Comparison of ENCODE assay signal across 15 cellular contexts in genomic region chr1:247421074-247421473, GRCh38. TPM values are rescaled to one million over a fixed set of nuclear protein-coding genes. Genes with fewer than 3 reads are reported as not detected.
DNase-seq lines count a peak whose midpoint lies in the region; ATAC-seq and TF ChIP-seq lines count a peak whose summit lies in the region.
"Had no signal": no experiment of that assay in that cellular context is flagged by ENCODE, and none has a peak within 500 bp of the region (broad histone marks: within the 10 kb centered on the region; RNA-seq: fewer than 3 reads in every experiment).

No MANE protein-coding gene starts in this region.

- no peaks in the 10 kb centered on the region for H3F3A ChIP-seq in PC-3 (ENCODE audit: low read length, unreplicated experiment)

- no peak overlapping the region for H3K4me2 ChIP-seq in PC-3 (ENCODE audit: low read length)

- H3K79me2 ChIP-seq in PC-3 (ENCODE audit: low read length) = no peaks in the 10 kb centered on the region

- H2AFZ ChIP-seq in PC-3 (ENCODE audit: low read length) = no peak overlapping the region

- no peaks in the 10 kb centered on the region for H3K9me3 ChIP-seq in PC-3 (ENCODE audit: low read length)
- H3K9me3 ChIP-seq: HAP-1, testis had no signal

- H3K9me2 ChIP-seq in PC-3 (replicated peaks; ENCODE audit: low read length) = 0 out of 2 replicates have a peak, but pooled peaks cover 5% of the 10 kb centered on the region

- no peak overlapping the region for H3K27ac Mint-ChIP-seq in activated CD4-positive, alpha-beta memory T cell treated with anti-CD3 and anti-CD28 coated beads for 36 hours
- H3K27ac Mint-ChIP-seq in activated CD4-positive, alpha-beta memory T cell treated with anti-CD3 and anti-CD28 coated beads, Interleukin-2, amount 10 ng/mL, durations not matched to agents 7 days and 5 days = no peak overlapping the region
- peak overlapping the region; percentile 12 for H3K27ac Mint-ChIP-seq in central memory CD8-positive, alpha-beta T cell (ENCODE audit: low read depth)

- TF ChIP-seq CTCF in PC-3 (conservative IDR thresholded peaks at IDR 0.05; ENCODE audit: low read depth, low read length) (no peak), dorsolateral prefrontal cortex (IDR thresholded peaks at IDR 0.05 in 54 of 56, conservative IDR thresholded peaks at IDR 0.05 in 2 of 56; ENCODE audit: low read depth in 1 of 56, partially characterized antibody in 56 of 56) (no peak)

- H3K4me3 Mint-ChIP-seq in activated CD4-positive, alpha-beta memory T cell treated with anti-CD3 and anti-CD28 coated beads for 36 hours = no peak overlapping the region
- no peak overlapping the region for H3K4me3 Mint-ChIP-seq in activated CD4-positive, alpha-beta memory T cell treated with anti-CD3 and anti-CD28 coated beads, Interleukin-2, amount 10 ng/mL, durations not matched to agents 7 days and 5 days
- H3K4me3 Mint-ChIP-seq in central memory CD8-positive, alpha-beta T cell = peak overlapping the region; percentile 28

- H3K27ac ChIP-seq in PC-3 (ENCODE audit: low read length) (no peak overlapping the region), dorsolateral prefrontal cortex (no peak overlapping the region)
- H3K27ac ChIP-seq: testis had no signal

- intact Hi-C loops in activated CD4-positive, alpha-beta memory T cell treated with anti-CD3 and anti-CD28 coated beads for 36 hours (cut with micrococcal nuclease) = loop anchor here (1.0 to 2.0 kb wide), 3 partner anchors 11 to 31 kb away; no protein-coding TSS in a partner anchor
- intact Hi-C loops in PC-3 (cut with micrococcal nuclease) = no loop called here
- intact Hi-C loops in dorsolateral prefrontal cortex (cut with DNase I) = no loop called here

- no peaks in the 10 kb centered on the region for H3K27me3 Mint-ChIP-seq in activated CD4-positive, alpha-beta memory T cell treated with anti-CD3 and anti-CD28 coated beads for 36 hours
- H3K27me3 Mint-ChIP-seq in activated CD4-positive, alpha-beta memory T cell treated with anti-CD3 and anti-CD28 coated beads, Interleukin-2, amount 10 ng/mL, durations not matched to agents 7 days and 5 days = peaks cover 15% of the 10 kb centered on the region
- H3K27me3 Mint-ChIP-seq in central memory CD8-positive, alpha-beta T cell = no peaks in the 10 kb centered on the region

- DNase-seq in activated CD4-positive, alpha-beta memory T cell treated with anti-CD3 and anti-CD28 coated beads for 36 hours = peak; percentile 68
- no peak for DNase-seq in activated CD4-positive, alpha-beta memory T cell treated with anti-CD3 and anti-CD28 coated beads, Interleukin-2, amount 10 ng/mL, durations not matched to agents 7 days and 5 days
- DNase-seq in PC-3 (no peak), dorsolateral prefrontal cortex (no peak)
- no peak for DNase-seq in central memory CD8-positive, alpha-beta T cell (ENCODE audit: low spot score in 2 of 2)
- DNase-seq in stimulated activated CD4-positive, alpha-beta T cell treated with anti-CD3 and anti-CD28 coated beads, Interleukin-4, amount 100 ng/mL, for 24 hours = peak; percentile 53
- DNase-seq: effector memory CD4-positive, alpha-beta T cell; foreskin melanocyte; mesenchymal stem cell; testis had no signal

- H3K27me3 ChIP-seq in PC-3 (ENCODE audit: low read length) = peaks cover 22% of the 10 kb centered on the region
- H3K27me3 ChIP-seq in dorsolateral prefrontal cortex = no peaks in the 10 kb centered on the region
- H3K27me3 ChIP-seq: testis had no signal

- peaks cover 40% of the 10 kb centered on the region for H3K36me3 Mint-ChIP-seq in activated CD4-positive, alpha-beta memory T cell treated with anti-CD3 and anti-CD28 coated beads for 36 hours
- H3K36me3 Mint-ChIP-seq in activated CD4-positive, alpha-beta memory T cell treated with anti-CD3 and anti-CD28 coated beads, Interleukin-2, amount 10 ng/mL, durations not matched to agents 7 days and 5 days (ENCODE audit: low read depth) = no peaks in the 10 kb centered on the region
- H3K36me3 Mint-ChIP-seq in central memory CD8-positive, alpha-beta T cell (ENCODE audit: insufficient read depth) = peaks cover 22% of the 10 kb centered on the region

- ATAC-seq in PC-3 = peak; percentile 45
- peak; percentile 38 for ATAC-seq in central memory CD8-positive, alpha-beta T cell (replicated peaks; ENCODE audit: extremely low read depth, poor library complexity, severe bottlenecking)
- no peak for ATAC-seq in HG03039 (IDR thresholded peaks at IDR 0.05; ENCODE audit: unreplicated experiment)
- ATAC-seq in HG03280 (IDR thresholded peaks at IDR 0.05; ENCODE audit: unreplicated experiment) = no peak

- H3K9me3 Mint-ChIP-seq in activated CD4-positive, alpha-beta memory T cell treated with anti-CD3 and anti-CD28 coated beads for 36 hours = no peaks in the 10 kb centered on the region
- H3K9me3 Mint-ChIP-seq in activated CD4-positive, alpha-beta memory T cell treated with anti-CD3 and anti-CD28 coated beads, Interleukin-2, amount 10 ng/mL, durations not matched to agents 7 days and 5 days = no peaks in the 10 kb centered on the region
- no peaks in the 10 kb centered on the region for H3K9me3 Mint-ChIP-seq in central memory CD8-positive, alpha-beta T cell

- no peaks in the 10 kb centered on the region for H4K20me1 ChIP-seq in PC-3 (ENCODE audit: low read length)

- H3K4me1 ChIP-seq in PC-3 (ENCODE audit: insufficient read depth, low read length) = peaks cover 2% of the 10 kb centered on the region
- H3K4me1 ChIP-seq: HAP-1, testis had no signal

- BruUV-seq in PC-3 (replicated peaks; lab: Mats Ljungman, UMichigan) = no TSS peak

- peaks cover 49% of the 10 kb centered on the region for H3K4me1 Mint-ChIP-seq in activated CD4-positive, alpha-beta memory T cell treated with anti-CD3 and anti-CD28 coated beads for 36 hours (ENCODE audit: low read depth)
- peaks cover 15% of the 10 kb centered on the region for H3K4me1 Mint-ChIP-seq in activated CD4-positive, alpha-beta memory T cell treated with anti-CD3 and anti-CD28 coated beads, Interleukin-2, amount 10 ng/mL, durations not matched to agents 7 days and 5 days
- peaks cover 49% of the 10 kb centered on the region for H3K4me1 Mint-ChIP-seq in central memory CD8-positive, alpha-beta T cell

- CTCF ChIA-PET in activated CD4-positive, alpha-beta memory T cell treated with anti-CD3 and anti-CD28 coated beads for 36 hours (lab: Charles Lee) = interaction anchor here (0.8 to 1.2 kb wide), 2 partner anchors 27 to 48 kb away, joined by 3 to 4 read pairs; no protein-coding TSS in a partner anchor
- CTCF ChIA-PET in activated CD4-positive, alpha-beta memory T cell treated with anti-CD3 and anti-CD28 coated beads, Interleukin-2, amount 10 ng/mL, durations not matched to agents 7 days and 5 days (lab: Charles Lee) = interaction anchor here (0.6 kb wide), 1 partner anchor 33 kb away, joined by 3 read pairs; no protein-coding TSS in a partner anchor
- CTCF ChIA-PET in PC-3 (lab: Charles Lee) = interaction anchor here (0.8 kb wide), 1 partner anchor 83 kb away, joined by 5 read pairs; no protein-coding TSS in a partner anchor

- POLR2A ChIA-PET in activated CD4-positive, alpha-beta memory T cell treated with anti-CD3 and anti-CD28 coated beads for 36 hours (lab: Charles Lee) = interaction anchor here (0.7 kb wide), 1 partner anchor 27 kb away, joined by 3 read pairs; no protein-coding TSS in a partner anchor
- POLR2A ChIA-PET in activated CD4-positive, alpha-beta memory T cell treated with anti-CD3 and anti-CD28 coated beads, Interleukin-2, amount 10 ng/mL, durations not matched to agents 7 days and 5 days (lab: Charles Lee) = no interaction called here
- POLR2A ChIA-PET in PC-3 (lab: Charles Lee; ENCODE audit: unreplicated experiment) = no interaction called here

- H3K9ac ChIP-seq in PC-3 (ENCODE audit: low read length) = no peak overlapping the region

- H3K4me3 ChIP-seq in PC-3 (ENCODE audit: low read length) (no peak overlapping the region), dorsolateral prefrontal cortex (peak overlapping the region in 4 of 59 donors; percentile 4 to 27 (median 8))
- H3K4me3 ChIP-seq: HAP-1, testis had no signal

- no peaks in the 10 kb centered on the region for H3K36me3 ChIP-seq in PC-3 (ENCODE audit: low read depth, low read length)
- H3K36me3 ChIP-seq: HAP-1 had no signal

RNA-seq across cellular contexts. Expression of gene NLRP3, which starts 5.1 kb away (rescaled TPM):
- total RNA-seq in activated CD4-positive, alpha-beta memory T cell treated with anti-CD3 and anti-CD28 coated beads for 36 hours = 1 to 10 TPM in 1 of 2 experiments, under 1 TPM in 1; 0.97 to 1.5 TPM
- under 1 TPM; 0.25 to 0.40 TPM for total RNA-seq in activated CD4-positive, alpha-beta memory T cell treated with anti-CD3 and anti-CD28 coated beads, Interleukin-2, amount 10 ng/mL, durations not matched to agents 7 days and 5 days
- total RNA-seq in PC-3 (2014; rRNA removed) (0.35 and 0.40 TPM in 2 replicates), dorsolateral prefrontal cortex (1 to 10 TPM; 1.7 to 9.7 (median 4.3) TPM)

RNA-seq across cellular contexts. Expression of gene OR2B11, which starts 36.8 kb away (rescaled TPM):
- total RNA-seq in activated CD4-positive, alpha-beta memory T cell treated with anti-CD3 and anti-CD28 coated beads for 36 hours = not detected
- not detected for total RNA-seq in activated CD4-positive, alpha-beta memory T cell treated with anti-CD3 and anti-CD28 coated beads, Interleukin-2, amount 10 ng/mL, durations not matched to agents 7 days and 5 days
- not detected in 2 replicates for total RNA-seq in PC-3 (2014; rRNA removed)
- total RNA-seq in dorsolateral prefrontal cortex = not detected
- total RNA-seq: LHCN-M2, SK-MEL-5 had no signal

Comparison
In these comparisons a context has a peak if more than half of its experiments do, and no peak if none do; other contexts are left out.
1. DNase-seq: peak in activated CD4-positive, alpha-beta memory T cell treated with anti-CD3 and anti-CD28 coated beads for 36 hours (single experiment) and stimulated activated CD4-positive, alpha-beta T cell treated with anti-CD3 and anti-CD28 coated beads, Interleukin-4, amount 100 ng/mL, for 24 hours (single experiment); none in activated CD4-positive, alpha-beta memory T cell treated with anti-CD3 and anti-CD28 coated beads, Interleukin-2, amount 10 ng/mL, durations not matched to agents 7 days and 5 days (single experiment), PC-3 (single experiment), central memory CD8-positive, alpha-beta T cell (0 of 2) and dorsolateral prefrontal cortex (0 of 10).
2. ATAC-seq: peak in PC-3 (single experiment) and central memory CD8-positive, alpha-beta T cell (single experiment); none in HG03039 (single experiment) and HG03280 (single experiment).